ENCODE assay signal across 8 cellular contexts in genomic region chr17:74361613-74362391, GRCh38. TPM values are rescaled to one million over a fixed set of nuclear protein-coding genes. Genes with fewer than 3 reads are reported as not detected.
DNase-seq lines count a peak whose midpoint lies in the region; ATAC-seq and TF ChIP-seq lines count a peak whose summit lies in the region.

Gene BTBD17, minus strand, starts transcription at chr17:74361868. Its CDS starts 49 bp downstream, at chr17:74361819.

- no peaks in the 10 kb centered on the region for H3K9me3 Mint-ChIP-seq in activated naive CD8-positive, alpha-beta T cell treated with anti-CD3 and anti-CD28 coated beads, Interleukin-2, amount 10 ng/mL, durations not matched to agents 7 days and 5 days

- in situ Hi-C loops in gastrocnemius medialis (cut with MboI; ENCODE audit: low sequenced_read_pairs in 4 of 4): loop anchor here (10.0 to 25.0 kb wide), 3 partner anchors 57 to 157 kb away; partner anchors contain the start of genes RPL38 (in 3 of the 4) and TTYH2 (in 1 of the 4)

- H3K9me3 ChIP-seq in gastrocnemius medialis: no peaks in the 10 kb centered on the region

- no peaks in the 10 kb centered on the region for H3K36me3 Mint-ChIP-seq in activated naive CD8-positive, alpha-beta T cell treated with anti-CD3 and anti-CD28 coated beads, Interleukin-2, amount 10 ng/mL, durations not matched to agents 7 days and 5 days

- no peaks in the 10 kb centered on the region for H3K4me1 ChIP-seq in gastrocnemius medialis

- H3K27me3 Mint-ChIP-seq in activated naive CD8-positive, alpha-beta T cell treated with anti-CD3 and anti-CD28 coated beads, Interleukin-2, amount 10 ng/mL, durations not matched to agents 7 days and 5 days: peaks cover 19% of the 10 kb centered on the region

- no peak for TF ChIP-seq POLR2A in gastrocnemius medialis (IDR thresholded peaks at IDR 0.05)

- no peak within 1 kb of the TSS for H3K4me3 Mint-ChIP-seq in activated naive CD8-positive, alpha-beta T cell treated with anti-CD3 and anti-CD28 coated beads, Interleukin-2, amount 10 ng/mL, durations not matched to agents 7 days and 5 days

- no peak within 1 kb of the TSS for H3K4me3 ChIP-seq in gastrocnemius medialis

- POLR2A ChIA-PET in activated naive CD8-positive, alpha-beta T cell treated with anti-CD3 and anti-CD28 coated beads, Interleukin-2, amount 10 ng/mL, durations not matched to agents 7 days and 5 days (lab: Charles Lee): no interaction called here

- peak; percentile 22 to 80 (median 70) for TF ChIP-seq CTCF in gastrocnemius medialis (IDR thresholded peaks at IDR 0.05 in 4 of 5, conservative IDR thresholded peaks at IDR 0.05 in 1 of 5)

- peaks cover 36 to 39% (median 38%) of the 10 kb centered on the region in 3 donors for H3K27me3 ChIP-seq in gastrocnemius medialis

- intact Hi-C loops in gastrocnemius medialis (cut with DNase I; ENCODE audit: low total_unique reads): loop anchor here (1.0 to 10.0 kb wide), 2 partner anchors 61 to 147 kb away; partner anchors contain the start of gene TTYH2

- ATAC-seq in activated naive CD8-positive, alpha-beta T cell treated with anti-CD3 and anti-CD28 coated beads, Interleukin-2, amount 10 ng/mL, durations not matched to agents 7 days and 5 days (ENCODE audit: low read depth): peak; percentile 60
- peak in 1 of 2 donors; percentile 53 for ATAC-seq in gastrocnemius medialis
- no peak for ATAC-seq in GM18511 (IDR thresholded peaks at IDR 0.05; ENCODE audit: unreplicated experiment)

- no peaks in the 10 kb centered on the region for H3K36me3 ChIP-seq in gastrocnemius medialis

- no peak within 1 kb of the TSS for H3K27ac ChIP-seq in gastrocnemius medialis

- peaks cover 2% of the 10 kb centered on the region for H3K4me1 Mint-ChIP-seq in activated naive CD8-positive, alpha-beta T cell treated with anti-CD3 and anti-CD28 coated beads, Interleukin-2, amount 10 ng/mL, durations not matched to agents 7 days and 5 days

- DNase-seq in NCI-H2029 treated with DMSO at 0.1 percent for 48 hours (lab: John Stamatoyannopoulos, UW) (peak; percentile 74), NCI-H2029 (lab: John Stamatoyannopoulos, UW) (no peak), NCI-H345 treated with DMSO at 0.1 percent for 48 hours (lab: John Stamatoyannopoulos, UW; ENCODE audit: unreplicated experiment) (peak; percentile 90), hippocampal formation (lab: John Stamatoyannopoulos, UW) (peak; percentile 48 to 67), gastrocnemius medialis (peak; percentile 13 to 39), epidermal melanocyte (ENCODE audit: insufficient read length, low spot score) (no peak)
- DNase-seq in activated naive CD8-positive, alpha-beta T cell treated with anti-CD3 and anti-CD28 coated beads, Interleukin-2, amount 10 ng/mL, durations not matched to agents 7 days and 5 days: peak; percentile 71

- H3K27ac Mint-ChIP-seq in activated naive CD8-positive, alpha-beta T cell treated with anti-CD3 and anti-CD28 coated beads, Interleukin-2, amount 10 ng/mL, durations not matched to agents 7 days and 5 days: no peak within 1 kb of the TSS

RNA-seq across cellular contexts. Expression of gene BTBD17, which starts in this region (rescaled TPM):
- total RNA-seq in activated naive CD8-positive, alpha-beta T cell treated with anti-CD3 and anti-CD28 coated beads, Interleukin-2, amount 10 ng/mL, durations not matched to agents 7 days and 5 days: not detected
- total RNA-seq in gastrocnemius medialis: not detected

Comparison
In these comparisons a context has a peak if more than half of its experiments do, and no peak if none do; other contexts are left out.
1. DNase-seq: peak in NCI-H2029 treated with DMSO at 0.1 percent for 48 hours (single experiment), NCI-H345 treated with DMSO at 0.1 percent for 48 hours (single experiment) and hippocampal formation (2 of 2); none in NCI-H2029 (single experiment) and epidermal melanocyte (single experiment).
2. Peak in DNase-seq and ATAC-seq in activated naive CD8-positive, alpha-beta T cell treated with anti-CD3 and anti-CD28 coated beads, Interleukin-2, amount 10 ng/mL, durations not matched to agents 7 days and 5 days; RNA of the gene not detected or under 1 TPM.
3. Peak in DNase-seq in gastrocnemius medialis; RNA of the gene not detected or under 1 TPM.